1 cellular context compared by ENCODE assay signal in the genomic region with DNA sequence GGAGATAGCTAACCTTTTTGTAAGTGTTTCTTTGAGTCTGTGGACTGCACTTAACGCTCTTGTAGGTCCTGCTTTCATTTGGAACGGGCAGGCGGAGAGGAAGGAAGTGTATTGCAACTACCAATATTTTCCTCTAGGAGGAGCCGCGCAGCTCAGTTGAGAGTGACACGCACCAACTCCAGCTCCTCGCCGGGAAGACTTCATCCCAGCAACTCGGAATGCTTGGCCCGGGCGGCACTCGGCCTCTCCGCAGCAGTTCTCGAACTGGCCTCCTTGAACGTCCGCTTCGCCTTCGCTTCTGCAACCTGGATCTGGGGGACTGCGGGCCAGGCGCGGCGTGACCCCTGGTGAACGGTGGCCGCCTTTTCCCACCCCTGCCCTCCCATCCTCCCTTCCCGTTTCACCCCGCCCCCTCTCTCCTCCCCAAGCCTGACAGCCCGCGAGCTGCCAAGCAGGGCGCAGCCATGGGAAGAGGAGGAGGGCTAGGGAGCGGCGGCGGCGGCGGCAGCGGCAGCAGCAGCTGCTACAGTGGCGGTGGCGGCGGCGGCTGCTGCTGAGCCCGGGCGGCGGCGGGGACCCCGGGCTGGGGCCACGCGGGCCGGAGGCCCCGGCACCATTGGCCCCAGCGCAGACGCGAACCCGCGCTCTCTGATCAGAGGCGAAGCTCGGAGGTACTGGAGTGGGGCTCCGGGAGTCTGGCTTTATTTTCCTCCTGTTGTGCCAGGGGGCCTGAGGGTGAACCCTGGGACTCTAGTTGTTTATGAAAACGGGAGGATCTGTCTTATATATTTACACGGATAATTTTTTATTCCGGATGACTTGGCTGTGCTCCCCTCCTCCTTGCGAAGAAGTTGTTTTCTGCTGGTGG.
TF ChIP-seq lines count a peak whose summit lies in the region.

Gene GHR (plus strand): TSS at position 155 of the 868 bp plus-strand sequence. CDS start 142,436 bp downstream, outside the sequence.

TF ChIP-seq in H1, 55 proteins besides CTCF, POLR2A, EP300 and RAD21 (continued from another document):
- TF ChIP-seq TEAD4 (IDR thresholded peaks at IDR 0.05; ENCODE audit: low read depth, low read length): peak; percentile 82
- TF ChIP-seq YY1 (IDR thresholded peaks at IDR 0.05; ENCODE audit: low read depth, low read length): 0 out of 2 replicates have a peak, but pooled peaks have one; percentile 5
- TF ChIP-seq USF2 (IDR thresholded peaks at IDR 0.05; ENCODE audit: low read length): no peak
- TF ChIP-seq CHD1 (IDR thresholded peaks at IDR 0.05; ENCODE audit: low read depth, low read length): no peak
- TF ChIP-seq, protein P1, sequence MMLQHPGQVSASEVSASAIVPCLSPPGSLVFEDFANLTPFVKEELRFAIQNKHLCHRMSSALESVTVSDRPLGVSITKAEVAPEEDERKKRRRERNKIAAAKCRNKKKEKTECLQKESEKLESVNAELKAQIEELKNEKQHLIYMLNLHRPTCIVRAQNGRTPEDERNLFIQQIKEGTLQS (IDR thresholded peaks at IDR 0.05; ENCODE audit: insufficient read depth, low read depth, low read length): no peak
- no peak for TF ChIP-seq RNF2 (IDR thresholded peaks at IDR 0.05; ENCODE audit: borderline replicate concordance, low read depth, low read length, missing control alignments, poor library complexity, severe bottlenecking)
